Comparison of ENCODE assay signal across 8 cellular contexts in genomic region chr12:124927325-124928094, GRCh38. TPM values are rescaled to one million over a fixed set of nuclear protein-coding genes. Genes with fewer than 3 reads are reported as not detected.
DNase-seq lines count a peak whose midpoint lies in the region; ATAC-seq and TF ChIP-seq lines count a peak whose summit lies in the region.

No MANE protein-coding gene starts in this region.

- peak in 1 of 6 experiments; percentile 5 for TF ChIP-seq CTCF in esophagus squamous epithelium (IDR thresholded peaks at IDR 0.05)
- no peak for TF ChIP-seq CTCF in natural killer cell (IDR thresholded peaks at IDR 0.05)

- H3K27ac ChIP-seq in HUES64 (ENCODE audit: low read depth, low read length) = peak overlapping the region; percentile 48
- H3K27ac ChIP-seq in esophagus squamous epithelium = peak overlapping the region; percentile 91 to 97 (median 94)

- peaks cover 3% of the 10 kb centered on the region; the same call in 1 of the 2 replicates for H3K4me1 ChIP-seq in HUES64 (ENCODE audit: insufficient read depth, low read length)
- H3K4me1 ChIP-seq in esophagus squamous epithelium = peaks cover 4 to 28% (median 14%) of the 10 kb centered on the region in 3 donors

- peak overlapping the region; percentile 63 for H3K9ac ChIP-seq in HUES64 (ENCODE audit: low read depth, low read length)

- H3K36me3 ChIP-seq in HUES64 (ENCODE audit: insufficient read depth, low read length) (no peaks in the 10 kb centered on the region), esophagus squamous epithelium (no peaks in the 10 kb centered on the region)

- H3K27ac Mint-ChIP-seq in natural killer cell = peak overlapping the region; percentile 94 to 99
- peak overlapping the region; percentile 91 to 100 for H3K27ac Mint-ChIP-seq in stimulated activated naive CD8-positive, alpha-beta T cell treated with anti-CD3 and anti-CD28 coated beads, Interleukin-15, amount 100 ng/mL, for 72 hours

- peak overlapping the region; percentile 98 for H3K4me3 Mint-ChIP-seq in natural killer cell
- peak overlapping the region; percentile 86 to 87 for H3K4me3 Mint-ChIP-seq in stimulated activated naive CD8-positive, alpha-beta T cell treated with anti-CD3 and anti-CD28 coated beads, Interleukin-15, amount 100 ng/mL, for 72 hours

- H3K36me3 Mint-ChIP-seq in natural killer cell = no peaks in the 10 kb centered on the region

- H3K9me3 Mint-ChIP-seq in natural killer cell = no peaks in the 10 kb centered on the region
- H3K9me3 Mint-ChIP-seq in stimulated activated naive CD8-positive, alpha-beta T cell treated with anti-CD3 and anti-CD28 coated beads, Interleukin-15, amount 100 ng/mL, for 72 hours = no peaks in the 10 kb centered on the region

- peak in 2 of 4 donors; percentile 5 to 23 for TF ChIP-seq POLR2A in esophagus squamous epithelium (IDR thresholded peaks at IDR 0.05)

- DNase-seq in Ammon's horn (ENCODE audit: low spot score) = peak; percentile 91
- peak; percentile 100 for DNase-seq in activated CD8-positive, alpha-beta memory T cell treated with anti-CD3 and anti-CD28 coated beads, Interleukin-2, amount 50 U/mL, for 48 hours
- no peak for DNase-seq in esophagus squamous epithelium (lab: John Stamatoyannopoulos, UW)
- DNase-seq in natural killer cell = peak; percentile 90
- peak; percentile 94 to 97 for DNase-seq in stimulated activated naive CD8-positive, alpha-beta T cell treated with anti-CD3 and anti-CD28 coated beads, Interleukin-15, amount 100 ng/mL, for 72 hours
- no peak for DNase-seq in SIG-M5 treated with dmso at 0.1 percent for 504 hours (lab: John Stamatoyannopoulos, UW; ENCODE audit: unreplicated experiment)

- intact Hi-C loops in esophagus squamous epithelium (cut with DNase I) (no loop called here), natural killer cell (cut with micrococcal nuclease) (loop anchor here (1.0 to 2.0 kb wide), 2 partner anchors 12 to 21 kb away; no protein-coding TSS in a partner anchor)

- H3K27me3 ChIP-seq in HUES64 (ENCODE audit: insufficient read depth, low read length) (no peaks in the 10 kb centered on the region), esophagus squamous epithelium (no peaks in the 10 kb centered on the region)

- H3K9me3 ChIP-seq in HUES64 (ENCODE audit: insufficient read depth, low read depth, low read length) (no peaks in the 10 kb centered on the region), esophagus squamous epithelium (no peaks in the 10 kb centered on the region)

- H3K4me3 ChIP-seq in HUES64 (ENCODE audit: low read length) (peak overlapping the region; percentile 80), esophagus squamous epithelium (peak overlapping the region; percentile 40 to 72 (median 60))

- H3K27me3 Mint-ChIP-seq in natural killer cell (ENCODE audit: low read depth in 2 of 2) = peaks cover 0 to 3% of the 10 kb centered on the region in 2 donors
- H3K27me3 Mint-ChIP-seq in stimulated activated naive CD8-positive, alpha-beta T cell treated with anti-CD3 and anti-CD28 coated beads, Interleukin-15, amount 100 ng/mL, for 72 hours = no peaks in the 10 kb centered on the region

- ATAC-seq in GM21390 (IDR thresholded peaks at IDR 0.05; ENCODE audit: unreplicated experiment) = peak; percentile 73
- ATAC-seq in natural killer cell = peak; percentile 88 to 93 (median 90)
- ATAC-seq in stimulated activated naive CD8-positive, alpha-beta T cell treated with anti-CD3 and anti-CD28 coated beads, Interleukin-15, amount 100 ng/mL, for 72 hours = peak; percentile 85

- peaks cover 30 to 38% of the 10 kb centered on the region in 2 donors for H3K4me1 Mint-ChIP-seq in natural killer cell
- H3K4me1 Mint-ChIP-seq in stimulated activated naive CD8-positive, alpha-beta T cell treated with anti-CD3 and anti-CD28 coated beads, Interleukin-15, amount 100 ng/mL, for 72 hours = peaks cover 74% of the 10 kb centered on the region

- WGBS in HUES64 = under 1% methylated on average over 39 of the region's 40 CpGs
- WGBS in esophagus squamous epithelium, 2 donors = 0% methylated on average over 35 to 40 of the region's 40 CpGs

RNA-seq across cellular contexts. Expression of gene UBC, which starts 13.1 kb away (rescaled TPM):
- polyA plus RNA-seq in HUES64 (2013, experiment 1 of 2) = 577 TPM
- 651 TPM for polyA plus RNA-seq in HUES64 (2013, experiment 2 of 2)
- 1,000 to 10,000 TPM; 1,012 to 1,417 (median 1,215) TPM for total RNA-seq in esophagus squamous epithelium
- total RNA-seq in natural killer cell = 1,000 to 10,000 TPM; 1,276 to 1,737 (median 1,334) TPM

Comparison
In these comparisons a context has a peak if more than half of its experiments do, and no peak if none do; other contexts are left out.
1. DNase-seq: peak in Ammon's horn (single experiment), activated CD8-positive, alpha-beta memory T cell treated with anti-CD3 and anti-CD28 coated beads, Interleukin-2, amount 50 U/mL, for 48 hours (single experiment), natural killer cell (single experiment) and stimulated activated naive CD8-positive, alpha-beta T cell treated with anti-CD3 and anti-CD28 coated beads, Interleukin-15, amount 100 ng/mL, for 72 hours (2 of 2); none in esophagus squamous epithelium (single experiment) and SIG-M5 treated with dmso at 0.1 percent for 504 hours (single experiment).
2. Peak in every context shown above with its lines, with median percentiles within 50 percentile points of each other: ATAC-seq.